ENCODE assay signal across 14 cellular contexts in genomic region chr2:77008925-77009706, GRCh38.
DNase-seq lines count a peak whose midpoint lies in the region; ATAC-seq, FAIRE-seq and TF ChIP-seq lines count a peak whose summit lies in the region.
"Had no signal": no experiment of that assay in that cellular context is flagged by ENCODE, and none has a peak within 500 bp of the region (broad histone marks: within the 10 kb centered on the region; RNA-seq: fewer than 3 reads in every experiment).

No MANE protein-coding gene starts in this region.

- FAIRE-seq in urothelium cell line (lab: Jason Lieb, UNC), result no peak

- peaks cover 42% of the 10 kb centered on the region for H3K4me1 ChIP-seq in HUES48 (ENCODE audit: control insufficient read depth, insufficient read depth, low read length)
- H3K4me1 ChIP-seq: esophagus muscularis mucosa, spleen had no signal

- CTCF ChIA-PET in RWPE1 (lab: Yijun Ruan, JAX), result interaction anchor here (0.7 to 0.8 kb wide), 2 partner anchors 9 to 32 kb away, joined by 3 to 7 read pairs; no protein-coding TSS in a partner anchor

- H3K27me3 ChIP-seq in HUES48 (ENCODE audit: control insufficient read depth, insufficient read depth, low read length), result no peaks in the 10 kb centered on the region
- H3K27me3 ChIP-seq: esophagus muscularis mucosa, spleen had no signal

- peak overlapping the region; percentile 92 for H3K27ac ChIP-seq in HUES48 (ENCODE audit: low read depth, low read length)
- no peak overlapping the region for H3K27ac ChIP-seq in RWPE1
- H3K27ac ChIP-seq: esophagus muscularis mucosa, spleen had no signal

- DNase-seq in RWPE1 (ENCODE audit: low spot score) (peak; percentile 25), fibroblast of villous mesenchyme (ENCODE audit: low read depth) (peak; percentile 33), urothelium cell line (ENCODE audit: low spot score) (peak; percentile 12), globus pallidus (ENCODE audit: low spot score) (no peak), activated gamma-delta T cell (lab: John Stamatoyannopoulos, UW) (no peak)
- DNase-seq: activated naive CD4-positive, alpha-beta T cell treated with anti-CD3 and anti-CD28 coated beads for 36 hours; CD8-positive, alpha-beta memory T cell; cerebellar nuclear complex; NCI-H446 treated with DMSO at 0.1 percent for 48 hours; SHP77 treated with DMSO at 0.1 percent for 48 hours; spleen had no signal

- H3K9me3 ChIP-seq in HUES48 (ENCODE audit: control insufficient read depth, insufficient read depth, low read length), result no peaks in the 10 kb centered on the region
- H3K9me3 ChIP-seq: esophagus muscularis mucosa, spleen had no signal

- no peak overlapping the region; the same call in 1 of the 2 replicates for H3K9ac ChIP-seq in HUES48 (ENCODE audit: low read depth, low read length)

- H3K4me3 ChIP-seq in HUES48 (ENCODE audit: low read depth, low read length) (peak overlapping the region; percentile 11; the same call in 1 of the 2 replicates), fibroblast of villous mesenchyme (ENCODE audit: low read depth, low read length) (no peak overlapping the region)
- H3K4me3 ChIP-seq: esophagus muscularis mucosa, spleen had no signal

- TF ChIP-seq CTCF in RWPE1 (conservative IDR thresholded peaks at IDR 0.05; ENCODE audit: low read depth) (no peak), fibroblast of villous mesenchyme (IDR thresholded peaks at IDR 0.05; ENCODE audit: insufficient read depth, low read depth, low read length) (no peak)

- POLR2A ChIA-PET in RWPE1 (lab: Yijun Ruan, JAX; ENCODE audit: low non-redundant PET), result no interaction called here

- H3K36me3 ChIP-seq in HUES48 (ENCODE audit: control insufficient read depth, insufficient read depth, low read length), result no peaks in the 10 kb centered on the region
- H3K36me3 ChIP-seq: esophagus muscularis mucosa, spleen had no signal

- no peak for ATAC-seq in GM18502 (IDR thresholded peaks at IDR 0.05; ENCODE audit: poor library complexity, unreplicated experiment)

Comparison
In these comparisons a context has a peak if more than half of its experiments do, and no peak if none do; other contexts are left out.
1. DNase-seq: peak in RWPE1 (single experiment), fibroblast of villous mesenchyme (single experiment) and urothelium cell line (single experiment); none in globus pallidus (single experiment) and activated gamma-delta T cell (single experiment).